ENCODE assay signal across 15 cellular contexts in genomic region chr6:163259689-163260088, GRCh38.
A peak's percentile ranks its signal among the peaks of the same experiment; 100 is the strongest.
DNase-seq lines count a peak whose midpoint lies in the region; TF ChIP-seq lines count a peak whose summit lies in the region.
"Had no signal": no experiment of that assay in that cellular context is flagged by ENCODE, and none has a peak within 500 bp of the region (broad histone marks: within the 10 kb centered on the region; RNA-seq: fewer than 3 reads in every experiment).

No MANE protein-coding gene starts in this region.

- H3K27ac Mint-ChIP-seq in MCF 10A (ENCODE audit: low read depth, unreplicated experiment) (no peak overlapping the region), endothelial cell (ENCODE audit: unreplicated experiment) (peak overlapping the region; percentile 95), nephron progenitor cell (no peak overlapping the region)
- H3K27ac Mint-ChIP-seq: activated naive CD4-positive, alpha-beta T cell treated with anti-CD3 and anti-CD28 coated beads, Interleukin-2, amount 10 ng/mL, durations not matched to agents 7 days and 5 days; natural killer cell; stimulated activated memory B cell treated with anti-CD40 and anti-IgM and Interleukin-4, amounts not matched to agents 10 μg/mL and 1 μg/mL and 100 μg/mL, for 72 hours had no signal

- peaks cover 10% of the 10 kb centered on the region for H3K27me3 Mint-ChIP-seq in MCF 10A (ENCODE audit: insufficient read depth, unreplicated experiment)
- peaks cover 11% of the 10 kb centered on the region for H3K27me3 Mint-ChIP-seq in endothelial cell (ENCODE audit: unreplicated experiment)
- peaks cover 22% of the 10 kb centered on the region for H3K27me3 Mint-ChIP-seq in nephron progenitor cell (ENCODE audit: low read depth, poor library complexity)

- intact Hi-C loops in breast epithelium (cut with DNase I; ENCODE audit: low total_unique reads), result no loop called here
- intact Hi-C loops in MCF 10A (cut with micrococcal nuclease), result no loop called here
- intact Hi-C loops in testis (cut with DNase I; ENCODE audit: low total_unique reads), result loop anchor here (5.0 kb wide), 1 partner anchor 1837 kb away; no protein-coding TSS in a partner anchor

- H3K9me3 ChIP-seq in breast epithelium (no peaks in the 10 kb centered on the region), testis (no peaks in the 10 kb centered on the region)
- H3K9me3 ChIP-seq: right lobe of liver had no signal

- CTCF ChIA-PET in MCF 10A (lab: Yijun Ruan, JAX), result interaction anchor here (0.6 kb wide), 1 partner anchor 262 kb away, joined by 3 read pairs; no protein-coding TSS in a partner anchor

- H3K9me3 Mint-ChIP-seq in MCF 10A (ENCODE audit: unreplicated experiment) (peaks cover 15% of the 10 kb centered on the region), endothelial cell (ENCODE audit: unreplicated experiment) (no peaks in the 10 kb centered on the region), nephron progenitor cell (peaks cover 4% of the 10 kb centered on the region)
- H3K9me3 Mint-ChIP-seq: activated naive CD4-positive, alpha-beta T cell treated with anti-CD3 and anti-CD28 coated beads, Interleukin-2, amount 10 ng/mL, durations not matched to agents 7 days and 5 days; natural killer cell; stimulated activated memory B cell treated with anti-CD40 and anti-IgM and Interleukin-4, amounts not matched to agents 10 μg/mL and 1 μg/mL and 100 μg/mL, for 72 hours had no signal

- H3K27ac ChIP-seq in breast epithelium (no peak overlapping the region), testis (peak overlapping the region; percentile 53 to 70)
- H3K27ac ChIP-seq: right lobe of liver had no signal

- H3K4me3 Mint-ChIP-seq in MCF 10A (ENCODE audit: unreplicated experiment), result no peak overlapping the region
- H3K4me3 Mint-ChIP-seq in endothelial cell (ENCODE audit: unreplicated experiment), result no peak overlapping the region
- peak overlapping the region; percentile 80 for H3K4me3 Mint-ChIP-seq in nephron progenitor cell
- H3K4me3 Mint-ChIP-seq: activated naive CD4-positive, alpha-beta T cell treated with anti-CD3 and anti-CD28 coated beads, Interleukin-2, amount 10 ng/mL, durations not matched to agents 7 days and 5 days had no signal

- 72 to 83% methylated on average over 8 of the region's 8 CpGs for WGBS in testis, 2 donors

- H3K36me3 ChIP-seq in breast epithelium (no peaks in the 10 kb centered on the region), testis (ENCODE audit: low read depth, missing control alignments) (no peaks in the 10 kb centered on the region)
- H3K36me3 ChIP-seq: right lobe of liver had no signal

- H3K4me3 ChIP-seq in breast epithelium, result peak overlapping the region; percentile 24 to 59 (median 27)
- no peak overlapping the region for H3K4me3 ChIP-seq in testis
- H3K4me3 ChIP-seq: GM12878, right lobe of liver had no signal

- TF ChIP-seq CTCF in breast epithelium (IDR thresholded peaks at IDR 0.05) (no peak), MCF 10A (IDR thresholded peaks at IDR 0.05; ENCODE audit: unreplicated experiment) (no peak), endothelial cell (IDR thresholded peaks at IDR 0.05; ENCODE audit: unreplicated experiment) (no peak), nephron progenitor cell (IDR thresholded peaks at IDR 0.05) (no peak), testis (IDR thresholded peaks at IDR 0.05) (no peak)

- H3K4me1 Mint-ChIP-seq in MCF 10A (ENCODE audit: insufficient read depth, unreplicated experiment), result no peaks in the 10 kb centered on the region
- H3K4me1 Mint-ChIP-seq in endothelial cell (ENCODE audit: unreplicated experiment), result peaks cover 25% of the 10 kb centered on the region
- H3K4me1 Mint-ChIP-seq in nephron progenitor cell, result peaks cover 47% of the 10 kb centered on the region

- no peaks in the 10 kb centered on the region for H3K27me3 ChIP-seq in breast epithelium
- no peaks in the 10 kb centered on the region for H3K27me3 ChIP-seq in testis
- H3K27me3 ChIP-seq: right lobe of liver had no signal

- no TSS peak for BruUV-seq in MCF 10A (replicated peaks; lab: Mats Ljungman, UMichigan)

- no peak for TF ChIP-seq POLR2A in breast epithelium (IDR thresholded peaks at IDR 0.05)
- no peak for TF ChIP-seq POLR2A in testis (IDR thresholded peaks at IDR 0.05)

- H3K36me3 Mint-ChIP-seq in MCF 10A (ENCODE audit: insufficient read depth, unreplicated experiment) (no peaks in the 10 kb centered on the region), endothelial cell (ENCODE audit: low read depth, unreplicated experiment) (peaks cover 3% of the 10 kb centered on the region), nephron progenitor cell (ENCODE audit: low read depth) (no peaks in the 10 kb centered on the region)
- H3K36me3 Mint-ChIP-seq: activated naive CD4-positive, alpha-beta T cell treated with anti-CD3 and anti-CD28 coated beads, Interleukin-2, amount 10 ng/mL, durations not matched to agents 7 days and 5 days; natural killer cell; stimulated activated memory B cell treated with anti-CD40 and anti-IgM and Interleukin-4, amounts not matched to agents 10 μg/mL and 1 μg/mL and 100 μg/mL, for 72 hours had no signal

- POLR2A ChIA-PET in MCF 10A (lab: Yijun Ruan, JAX), result interaction anchor here (0.6 kb wide), 1 partner anchor 18 kb away, joined by 3 read pairs; no protein-coding TSS in a partner anchor

- H3K4me1 ChIP-seq in breast epithelium, result no peaks in the 10 kb centered on the region
- peaks cover 43% of the 10 kb centered on the region for H3K4me1 ChIP-seq in testis

- DNase-seq in breast epithelium (ENCODE audit: low spot score in 2 of 2), result no peak
- no peak for DNase-seq in MCF 10A (ENCODE audit: unreplicated experiment)
- no peak for DNase-seq in endothelial cell (ENCODE audit: low spot score)
- no peak for DNase-seq in nephron progenitor cell
- no peak for DNase-seq in testis
- no peak for DNase-seq in NCI-H748 treated with DMSO at 0.1 percent for 48 hours (lab: John Stamatoyannopoulos, UW)
- no peak for DNase-seq in middle frontal gyrus (ENCODE audit: extremely low spot score, low spot score)
- DNase-seq in glomerular visceral epithelial cell (ENCODE audit: extremely low spot score), result no peak
- DNase-seq: activated naive CD4-positive, alpha-beta T cell treated with anti-CD3 and anti-CD28 coated beads, Interleukin-2, amount 10 ng/mL, durations not matched to agents 7 days and 5 days; natural killer cell; NCI-H1436 treated with DMSO at 0.1 percent for 48 hours; NCI-H2227 treated with DMSO at 0.1 percent for 48 hours; right lobe of liver had no signal

Comparison
In these comparisons a context has a peak if more than half of its experiments do, and no peak if none do; other contexts are left out.
1. H3K27ac ChIP-seq: peak in testis (2 of 2); none in breast epithelium (0 of 2).
2. H3K4me3 ChIP-seq: peak in breast epithelium (3 of 3); none in testis (0 of 2).